Comparison of ENCODE assay signal across 15 cellular contexts in genomic region chrX:25976683-25977310, GRCh38.
"Had no signal": no experiment of that assay in that cellular context is flagged by ENCODE, and none has a peak within 500 bp of the region (broad histone marks: within the 10 kb centered on the region; RNA-seq: fewer than 3 reads in every experiment).

No MANE protein-coding gene starts in this region.

- H2AFZ ChIP-seq: parathyroid adenoma had no signal

- H3K27me3 ChIP-seq: brain microvascular endothelial cell, esophagus muscularis mucosa, thyroid gland, uterus had no signal

- H3K27ac Mint-ChIP-seq: activated CD8-positive, alpha-beta memory T cell treated with anti-CD3 and anti-CD28 coated beads, Interleukin-2, amount 10 ng/mL, durations not matched to agents 7 days and 5 days; activated naive CD8-positive, alpha-beta T cell treated with anti-CD3 and anti-CD28 coated beads for 36 hours had no signal

- ATAC-seq: activated CD8-positive, alpha-beta memory T cell treated with anti-CD3 and anti-CD28 coated beads, Interleukin-2, amount 10 ng/mL, durations not matched to agents 7 days and 5 days; activated T-cell treated with anti-CD3 and anti-CD28 coated beads, Interleukin-2, amount 50 U/mL, for 4 hours had no signal

- H3K4me1 Mint-ChIP-seq: activated CD8-positive, alpha-beta memory T cell treated with anti-CD3 and anti-CD28 coated beads, Interleukin-2, amount 10 ng/mL, durations not matched to agents 7 days and 5 days; activated naive CD8-positive, alpha-beta T cell treated with anti-CD3 and anti-CD28 coated beads for 36 hours had no signal

- H3K9ac ChIP-seq: parathyroid adenoma had no signal

- H3K9me3 ChIP-seq: thyroid gland, uterus had no signal

- H3K9me3 Mint-ChIP-seq: activated T-cell treated with anti-CD3 and anti-CD28 coated beads, Interleukin-2, amount 50 U/mL, for 4 hours had no signal

- H3K4me3 Mint-ChIP-seq: activated CD8-positive, alpha-beta memory T cell treated with anti-CD3 and anti-CD28 coated beads, Interleukin-2, amount 10 ng/mL, durations not matched to agents 7 days and 5 days; activated naive CD8-positive, alpha-beta T cell treated with anti-CD3 and anti-CD28 coated beads for 36 hours; activated T-cell treated with anti-CD3 and anti-CD28 coated beads, Interleukin-2, amount 50 U/mL, for 4 hours had no signal

- H3K4me1 ChIP-seq: esophagus muscularis mucosa, parathyroid adenoma, thyroid gland, uterus had no signal

- H3K36me3 Mint-ChIP-seq: activated CD8-positive, alpha-beta memory T cell treated with anti-CD3 and anti-CD28 coated beads, Interleukin-2, amount 10 ng/mL, durations not matched to agents 7 days and 5 days; activated naive CD8-positive, alpha-beta T cell treated with anti-CD3 and anti-CD28 coated beads for 36 hours had no signal

- H3K27ac ChIP-seq: brain microvascular endothelial cell, esophagus muscularis mucosa, parathyroid adenoma, skin epidermis, thyroid gland, uterus had no signal

- H3K79me2 ChIP-seq: parathyroid adenoma had no signal

- DNase-seq: activated CD4-positive, alpha-beta T cell treated with anti-CD3 and anti-CD28 coated beads for 1 hour; activated CD4-positive, alpha-beta T cell treated with anti-CD3 and anti-CD28 coated beads, Interleukin-2, amount 50 U/mL, for 48 hours; activated CD8-positive, alpha-beta memory T cell treated with anti-CD3 and anti-CD28 coated beads, Interleukin-2, amount 10 ng/mL, durations not matched to agents 7 days and 5 days; activated gamma-delta T cell treated with Interleukin-2 at 50 U/mL for 16 hours; activated naive CD8-positive, alpha-beta T cell treated with anti-CD3 and anti-CD28 coated beads for 36 hours; activated T-cell treated with anti-CD3 and anti-CD28 coated beads, Interleukin-2, amount 50 U/mL, for 4 hours; brain microvascular endothelial cell; head of caudate nucleus; midbrain; thyroid gland; uterus had no signal

- FAIRE-seq: islet of Langerhans had no signal

- H3K27me3 Mint-ChIP-seq: activated CD8-positive, alpha-beta memory T cell treated with anti-CD3 and anti-CD28 coated beads, Interleukin-2, amount 10 ng/mL, durations not matched to agents 7 days and 5 days; activated naive CD8-positive, alpha-beta T cell treated with anti-CD3 and anti-CD28 coated beads for 36 hours had no signal
